Comparison of ENCODE assay signal across 8 cellular contexts in the genomic region with DNA sequence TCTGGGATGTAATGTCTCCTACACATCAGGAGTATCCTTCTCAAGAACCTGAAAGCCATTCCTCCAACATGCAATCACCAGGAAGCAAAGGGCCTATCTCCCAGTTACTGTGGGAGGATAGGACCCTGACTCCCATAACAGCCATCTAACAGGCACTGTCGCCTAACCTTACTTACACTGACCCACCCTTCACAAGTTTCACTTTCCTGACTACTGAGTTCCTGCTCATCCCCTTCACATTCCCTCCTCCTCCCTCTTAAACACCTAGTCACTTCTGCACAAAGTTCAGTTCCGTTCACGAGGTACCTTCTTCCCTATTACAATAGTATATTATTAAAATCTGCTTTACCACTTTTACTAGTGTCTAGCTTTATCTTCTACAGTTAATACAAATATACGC. TPM values are rescaled to one million over a fixed set of nuclear protein-coding genes. Genes with fewer than 3 reads are reported as not detected.
A peak's percentile ranks its signal among the peaks of the same experiment; 100 is the strongest.
DNase-seq lines count a peak whose midpoint lies in the region; ATAC-seq, FAIRE-seq and TF ChIP-seq lines count a peak whose summit lies in the region.
"Had no signal": no experiment of that assay in that cellular context is flagged by ENCODE, and none has a peak within 500 bp of the region (broad histone marks: within the 10 kb centered on the region; RNA-seq: fewer than 3 reads in every experiment).

No MANE protein-coding gene starts in this region.

- in situ Hi-C loops in Panc1 (cut with HindIII; ENCODE audit: low pct_unique_long_range_greater_than_20kb, low sequenced_read_pairs) = no loop called here

- H3K27me3 ChIP-seq in Panc1 (ENCODE audit: control insufficient read depth, insufficient read depth, low read length) (no peaks in the 10 kb centered on the region), esophagus squamous epithelium (no peaks in the 10 kb centered on the region)

- CTCF ChIA-PET in Panc1 (lab: Charles Lee) = interaction anchor here (0.6 kb wide), 1 partner anchor 13 kb away, joined by 3 read pairs; no protein-coding TSS in a partner anchor

- POLR2A ChIA-PET in Panc1 (lab: Charles Lee) = no interaction called here

- ATAC-seq in Panc1 = no peak
- no peak for ATAC-seq in GM18909 (IDR thresholded peaks at IDR 0.05; ENCODE audit: poor library complexity, unreplicated experiment)

- H3K9me3 ChIP-seq in Panc1 (ENCODE audit: control insufficient read depth, insufficient read depth, low read depth, low read length) = no peaks in the 10 kb centered on the region
- H3K9me3 ChIP-seq in esophagus squamous epithelium = no peaks in the 10 kb centered on the region

- intact Hi-C loops in Panc1 (cut with micrococcal nuclease; ENCODE audit: unreplicated experiment) = no loop called here
- intact Hi-C loops in esophagus squamous epithelium (cut with DNase I) = no loop called here

- peak overlapping the region; percentile 81; the same call in 1 of the 2 replicates for H3K27ac ChIP-seq in Panc1 (ENCODE audit: low read length)
- peak overlapping the region in 3 of 4 donors; percentile 80 to 93 (median 90) for H3K27ac ChIP-seq in esophagus squamous epithelium

- BruUV-seq in Panc1 (replicated peaks; lab: Mats Ljungman, UMichigan) = TSS peak; percentile 79

- WGBS in esophagus squamous epithelium, 2 donors = 44 to 45% methylated on average over 4 of the region's 4 CpGs

- peaks cover 32% of the 10 kb centered on the region for H3K4me1 ChIP-seq in Panc1 (ENCODE audit: control insufficient read depth, insufficient read depth, low read length)
- H3K4me1 ChIP-seq in esophagus squamous epithelium = peaks cover 0 to 51% (median 22%) of the 10 kb centered on the region in 3 donors

- no peak for TF ChIP-seq CTCF in Panc1 (IDR thresholded peaks at IDR 0.05)
- no peak for TF ChIP-seq CTCF in esophagus squamous epithelium (IDR thresholded peaks at IDR 0.05)

- FAIRE-seq in GM19239 (lab: Jason Lieb, UNC) = peak; percentile 76

- DNase-seq in GM19239 (ENCODE audit: insufficient read length, low spot score) = no peak
- no peak for DNase-seq in Panc1 (ENCODE audit: low read depth, low spot score)
- no peak for DNase-seq in esophagus squamous epithelium (lab: John Stamatoyannopoulos, UW)
- no peak for DNase-seq in skeletal muscle cell (ENCODE audit: low read depth)
- DNase-seq in NCI-H2029 treated with DMSO at 0.1 percent for 48 hours (lab: John Stamatoyannopoulos, UW) = no peak
- DNase-seq in SHP77 treated with DMSO at 0.1 percent for 48 hours (lab: John Stamatoyannopoulos, UW) = no peak
- DNase-seq: foreskin melanocyte had no signal

- H3K4me3 ChIP-seq in Panc1 (ENCODE audit: low read depth in 2 of 2, low read length in 2 of 2) (peak overlapping the region; percentile 79 to 85), esophagus squamous epithelium (peak overlapping the region in 3 of 4 donors; percentile 70 to 81 (median 78)), skeletal muscle cell (ENCODE audit: low read depth, low read length) (peak overlapping the region; percentile 70)

- no peak for TF ChIP-seq POLR2A in esophagus squamous epithelium (IDR thresholded peaks at IDR 0.05)

- H3K36me3 ChIP-seq in Panc1 (ENCODE audit: control insufficient read depth, insufficient read depth, low read length) = 0 out of 2 replicates have a peak, but pooled peaks cover 4% of the 10 kb centered on the region
- peaks cover 0 to 12% (median 0%) of the 10 kb centered on the region in 3 donors for H3K36me3 ChIP-seq in esophagus squamous epithelium

RNA-seq across cellular contexts. Expression of gene C17orf67, which starts 1.3 kb away (rescaled TPM):
- total RNA-seq in Panc1 (2021; ENCODE audit: unreplicated experiment) = 3.4 TPM
- polyA plus RNA-seq in Panc1 (2012; ENCODE audit: insufficient read length) = 2.2 TPM
- total RNA-seq in esophagus squamous epithelium = 1 to 10 TPM in 1 of 4 donors, under 1 TPM in 3; 0.27 to 1.7 (median 0.53) TPM

RNA-seq across cellular contexts. Expression of gene DGKE, which starts 1.5 kb away (rescaled TPM):
- total RNA-seq in Panc1 (2021; ENCODE audit: unreplicated experiment) = 19.1 TPM
- 8.1 TPM for polyA plus RNA-seq in Panc1 (2012; ENCODE audit: insufficient read length)
- total RNA-seq in esophagus squamous epithelium = 10 to 100 TPM in 1 of 4 donors, 1 to 10 TPM in 3; 1.7 to 10.7 (median 7.9) TPM
